Comparison of ENCODE assay signal across 9 cellular contexts in the genomic region with DNA sequence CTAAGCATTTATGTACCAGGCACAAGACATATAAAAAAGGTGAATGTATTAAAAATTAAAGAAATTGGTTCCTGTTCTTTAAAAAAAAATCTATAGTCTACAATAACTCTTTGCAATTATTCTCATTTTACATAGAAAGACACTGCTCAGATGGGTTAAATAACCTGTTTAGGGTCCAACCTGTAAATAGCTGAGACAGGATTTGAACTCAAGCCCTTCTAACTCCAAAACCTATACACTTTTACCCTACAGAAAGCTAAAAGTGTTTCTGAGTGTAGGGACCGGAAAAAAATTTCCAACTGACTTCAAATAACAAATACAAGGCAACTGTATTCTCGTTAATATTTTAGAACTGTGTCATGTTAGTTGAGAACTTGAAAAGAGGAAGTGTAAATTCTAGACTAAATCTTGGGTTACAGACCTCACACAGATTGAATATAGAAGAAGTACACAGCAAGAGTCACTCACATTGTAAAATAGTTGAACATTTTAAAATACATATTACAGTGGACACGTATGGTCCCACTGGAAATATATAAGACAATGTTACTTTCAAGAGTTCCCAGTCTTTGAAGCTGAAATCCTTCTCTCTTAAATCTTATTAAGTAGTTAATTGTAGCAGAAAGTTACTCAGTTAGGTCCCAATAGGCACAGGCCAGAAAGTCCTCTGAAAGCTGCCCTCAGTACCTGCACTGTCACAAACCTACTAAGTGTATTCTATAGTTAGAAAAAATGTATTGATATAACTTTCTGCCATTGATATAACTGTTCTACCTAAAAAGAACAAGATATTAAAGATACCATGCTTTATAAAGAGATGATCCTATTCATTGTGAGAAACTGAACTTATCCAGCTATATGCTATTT. TPM values are rescaled to one million over a fixed set of nuclear protein-coding genes. Genes with fewer than 3 reads are reported as not detected.
DNase-seq lines count a peak whose midpoint lies in the region; ATAC-seq and TF ChIP-seq lines count a peak whose summit lies in the region.
"Had no signal": no experiment of that assay in that cellular context is flagged by ENCODE, and none has a peak within 500 bp of the region (broad histone marks: within the 10 kb centered on the region; RNA-seq: fewer than 3 reads in every experiment).

No MANE protein-coding gene starts in this region.

- H3K27me3 Mint-ChIP-seq in activated CD4-positive, alpha-beta T cell treated with anti-CD3 and anti-CD28 coated beads, Interleukin-2, amount 10 ng/mL, durations not matched to agents 7 days and 5 days: no peaks in the 10 kb centered on the region
- no peaks in the 10 kb centered on the region for H3K27me3 Mint-ChIP-seq in type B pancreatic cell
- H3K27me3 Mint-ChIP-seq: CD8-positive, alpha-beta memory T cell had no signal

- H3K27ac Mint-ChIP-seq in activated CD4-positive, alpha-beta T cell treated with anti-CD3 and anti-CD28 coated beads, Interleukin-2, amount 10 ng/mL, durations not matched to agents 7 days and 5 days: no peak overlapping the region
- no peak overlapping the region for H3K27ac Mint-ChIP-seq in type B pancreatic cell

- DNase-seq in GM10266 (ENCODE audit: extremely low spot score) (peak; percentile 15), SKM-1 (lab: John Stamatoyannopoulos, UW; ENCODE audit: unreplicated experiment) (peak; percentile 32), 8988T (no peak), type B pancreatic cell (ENCODE audit: extremely low spot score, unreplicated experiment) (no peak), inferior parietal cortex (ENCODE audit: extremely low spot score) (no peak)
- DNase-seq in activated CD4-positive, alpha-beta T cell treated with anti-CD3 and anti-CD28 coated beads, Interleukin-2, amount 10 ng/mL, durations not matched to agents 7 days and 5 days: no peak
- DNase-seq: CD8-positive, alpha-beta memory T cell had no signal

- CTCF ChIA-PET in activated CD4-positive, alpha-beta T cell treated with anti-CD3 and anti-CD28 coated beads, Interleukin-2, amount 10 ng/mL, durations not matched to agents 7 days and 5 days (lab: Charles Lee): interaction anchor here (0.6 kb wide), 1 partner anchor 1234 kb away, joined by 3 read pairs; no protein-coding TSS in a partner anchor

- H3K4me3 Mint-ChIP-seq in activated CD4-positive, alpha-beta T cell treated with anti-CD3 and anti-CD28 coated beads, Interleukin-2, amount 10 ng/mL, durations not matched to agents 7 days and 5 days: no peak overlapping the region
- H3K4me3 Mint-ChIP-seq in type B pancreatic cell: no peak overlapping the region

- peaks cover 38% of the 10 kb centered on the region for H3K36me3 Mint-ChIP-seq in activated CD4-positive, alpha-beta T cell treated with anti-CD3 and anti-CD28 coated beads, Interleukin-2, amount 10 ng/mL, durations not matched to agents 7 days and 5 days (ENCODE audit: low read depth)
- peaks cover 3% of the 10 kb centered on the region for H3K36me3 Mint-ChIP-seq in type B pancreatic cell

- POLR2A ChIA-PET in activated CD4-positive, alpha-beta T cell treated with anti-CD3 and anti-CD28 coated beads, Interleukin-2, amount 10 ng/mL, durations not matched to agents 7 days and 5 days (lab: Charles Lee): no interaction called here

- peaks cover 59% of the 10 kb centered on the region for H3K4me1 Mint-ChIP-seq in activated CD4-positive, alpha-beta T cell treated with anti-CD3 and anti-CD28 coated beads, Interleukin-2, amount 10 ng/mL, durations not matched to agents 7 days and 5 days
- H3K4me1 Mint-ChIP-seq in type B pancreatic cell (ENCODE audit: unreplicated experiment): peaks cover 15% of the 10 kb centered on the region

- no peak for TF ChIP-seq CTCF in GM10266 (IDR thresholded peaks at IDR 0.05; ENCODE audit: control insufficient read depth, insufficient read depth, low read depth, missing control alignments)
- TF ChIP-seq CTCF in type B pancreatic cell (conservative IDR thresholded peaks at IDR 0.05): no peak

- H3K9me3 Mint-ChIP-seq in activated CD4-positive, alpha-beta T cell treated with anti-CD3 and anti-CD28 coated beads, Interleukin-2, amount 10 ng/mL, durations not matched to agents 7 days and 5 days: no peaks in the 10 kb centered on the region
- no peaks in the 10 kb centered on the region for H3K9me3 Mint-ChIP-seq in type B pancreatic cell
- H3K9me3 Mint-ChIP-seq: CD8-positive, alpha-beta memory T cell had no signal

- ATAC-seq in GM21367 (IDR thresholded peaks at IDR 0.05; ENCODE audit: unreplicated experiment) (peak; percentile 72), HG03139 (IDR thresholded peaks at IDR 0.05; ENCODE audit: unreplicated experiment) (peak; percentile 72)

RNA-seq across cellular contexts. Expression of a gene that starts 7.3 kb away (rescaled TPM):
- total RNA-seq in activated CD4-positive, alpha-beta T cell treated with anti-CD3 and anti-CD28 coated beads, Interleukin-2, amount 10 ng/mL, durations not matched to agents 7 days and 5 days: 10 to 100 TPM; 28.4 to 32.8 TPM
- 29.9 and 32.1 TPM in 2 replicates for total RNA-seq in type B pancreatic cell (ENCODE audit: low replicate concordance)

Comparison
In these comparisons a context has a peak if more than half of its experiments do, and no peak if none do; other contexts are left out.
1. DNase-seq: peak in GM10266 (single experiment) and SKM-1 (single experiment); none in 8988T (single experiment), activated CD4-positive, alpha-beta T cell treated with anti-CD3 and anti-CD28 coated beads, Interleukin-2, amount 10 ng/mL, durations not matched to agents 7 days and 5 days (single experiment), type B pancreatic cell (single experiment) and inferior parietal cortex (single experiment).